32 cellular contexts compared by ENCODE assay signal in genomic region chr14:101483829-101484228, GRCh38.
DNase-seq lines count a peak whose midpoint lies in the region; ATAC-seq and TF ChIP-seq lines count a peak whose summit lies in the region.
"Had no signal": no experiment of that assay in that cellular context is flagged by ENCODE, and none has a peak within 500 bp of the region (broad histone marks: within the 10 kb centered on the region; RNA-seq: fewer than 3 reads in every experiment).

No MANE protein-coding gene starts in this region.

- WGBS in SK-N-SH (ENCODE audit: low lambda C conversion rate): 24% methylated on average over 4 of the region's 4 CpGs

- H3K9ac ChIP-seq in SK-N-SH: no peak overlapping the region
- H3K9ac ChIP-seq: BLaER1; BLaER1 treated with 17β-estradiol and CSF1 and Interleukin-3, amounts not matched to agents 10 nM and 100 nM had no signal

- no peak overlapping the region for H3K4me2 ChIP-seq in SK-N-SH
- H3K4me2 ChIP-seq: A549; BLaER1; BLaER1 treated with 17β-estradiol and CSF1 and Interleukin-3, amounts not matched to agents 10 nM and 100 nM had no signal

- no peak for TF ChIP-seq RAD21 in SK-N-SH (IDR thresholded peaks at IDR 0.05; ENCODE audit: low read length)

- DNase-seq in SK-N-SH: no peak
- no peak for DNase-seq in activated naive CD4-positive, alpha-beta T cell (lab: John Stamatoyannopoulos, UW)
- no peak for DNase-seq in DMS53 (lab: John Stamatoyannopoulos, UW)
- DNase-seq: 8988T; ACHN; AML-193; BE2C; C1 segment of cervical spinal cord; Caco-2; Calu3; CD4-positive, alpha-beta memory T cell; CD4-positive, alpha-beta T cell; CD4-positive, CD25-positive, alpha-beta regulatory T cell; CD8-positive, alpha-beta memory T cell; CD8-positive, alpha-beta T cell; COR-L47; DMS 273 treated with DMSO at 0.1 percent for 48 hours; DMS153; DMS79; DMS79 treated with DMSO at 0.1 percent for 48 hours; DND-41; EL had no signal

- H3K9me2 ChIP-seq in SK-N-SH: no peaks in the 10 kb centered on the region

- no peak overlapping the region for H3K27ac ChIP-seq in SK-N-SH (ENCODE audit: low read depth in 2 of 2, low read length in 1 of 2)
- H3K27ac ChIP-seq in HEK293 (ENCODE audit: extremely low read depth, low read depth, low read length): no peak overlapping the region
- H3K27ac ChIP-seq: 22Rv1; BLaER1; BLaER1 treated with 17β-estradiol and CSF1 and Interleukin-3, amounts not matched to agents 10 nM and 100 nM; C4-2B had no signal

- CTCF ChIA-PET in SK-N-SH (lab: Yijun Ruan, JAX): no interaction called here
- CTCF ChIA-PET in HEK293 (lab: Yijun Ruan, JAX): interaction anchor here (0.8 kb wide), 1 partner anchor 811 kb away, joined by 5 read pairs; no protein-coding TSS in a partner anchor

- H3K27me3 ChIP-seq in SK-N-SH (ENCODE audit: insufficient read depth): no peaks in the 10 kb centered on the region
- H3K27me3 ChIP-seq: BLaER1; BLaER1 treated with 17β-estradiol and CSF1 and Interleukin-3, amounts not matched to agents 10 nM and 100 nM had no signal

- H3K9me3 ChIP-seq in SK-N-SH (peaks cover 13% of the 10 kb centered on the region), HEK293 (ENCODE audit: control insufficient read depth, insufficient read depth, low read depth, low read length) (no peaks in the 10 kb centered on the region; the same call in 1 of the 2 replicates)
- H3K9me3 ChIP-seq: BE2C had no signal

- H3F3A ChIP-seq in SK-N-SH (replicated peaks; ENCODE audit: insufficient read depth): no peaks in the 10 kb centered on the region

- no peaks in the 10 kb centered on the region for H3K4me1 Mint-ChIP-seq in activated naive CD4-positive, alpha-beta T cell treated with anti-CD3 and anti-CD28 coated beads, Interleukin-2, amount 50 U/mL, for 24 hours
- H3K4me1 Mint-ChIP-seq: B cell; CD14-positive monocyte; CD4-positive, alpha-beta memory T cell; CD4-positive, CD25-positive, alpha-beta regulatory T cell; CD8-positive, alpha-beta memory T cell had no signal

- H3K36me3 ChIP-seq in SK-N-SH (replicated peaks in 1 of 2; ENCODE audit: control insufficient read depth in 1 of 2, insufficient read depth in 2 of 2, low read length in 1 of 2): no peaks in the 10 kb centered on the region
- no peaks in the 10 kb centered on the region for H3K36me3 ChIP-seq in HEK293 (ENCODE audit: control insufficient read depth in 2 of 2, insufficient read depth in 1 of 2, low read length in 2 of 2)
- H3K36me3 ChIP-seq: BE2C; BLaER1; BLaER1 treated with 17β-estradiol and CSF1 and Interleukin-3, amounts not matched to agents 10 nM and 100 nM had no signal

- no peaks in the 10 kb centered on the region for H3K79me2 ChIP-seq in SK-N-SH (ENCODE audit: insufficient read depth)

- peaks cover 20% of the 10 kb centered on the region for H3K9me3 Mint-ChIP-seq in activated naive CD4-positive, alpha-beta T cell treated with anti-CD3 and anti-CD28 coated beads, Interleukin-2, amount 50 U/mL, for 24 hours

- H2AFZ ChIP-seq in SK-N-SH (ENCODE audit: low read depth): no peak overlapping the region

- no peak for TF ChIP-seq EP300 in SK-N-SH (IDR thresholded peaks at IDR 0.05; ENCODE audit: borderline replicate concordance in 1 of 2, low read depth in 1 of 2, low read length in 1 of 2)

- H3K4me3 ChIP-seq in SK-N-SH (ENCODE audit: low read depth in 2 of 2, low read length in 1 of 2): no peak overlapping the region
- H3K4me3 ChIP-seq in HEK293 (ENCODE audit: low read depth, low read length): no peak overlapping the region
- H3K4me3 ChIP-seq: A549; BLaER1; BLaER1 treated with 17β-estradiol and CSF1 and Interleukin-3, amounts not matched to agents 10 nM and 100 nM had no signal

- ATAC-seq in SK-N-SH treated with all-trans-retinoic acid at 6 μM for 48 hours: no peak
- ATAC-seq: A549; CD8-positive, alpha-beta T cell had no signal

- H3K4me1 ChIP-seq in SK-N-SH (ENCODE audit: control insufficient read depth in 1 of 2, insufficient read depth in 2 of 2, low read depth in 1 of 2, low read length in 1 of 2) (peaks cover 0 to 3% of the 10 kb centered on the region in 2 experiments; a peak in 1 of 4 replicates), HEK293 (ENCODE audit: control insufficient read depth, insufficient read depth, low read length) (no peaks in the 10 kb centered on the region)
- H3K4me1 ChIP-seq: BE2C; BLaER1; BLaER1 treated with 17β-estradiol and CSF1 and Interleukin-3, amounts not matched to agents 10 nM and 100 nM had no signal

- H3K4me3 Mint-ChIP-seq in activated naive CD4-positive, alpha-beta T cell treated with anti-CD3 and anti-CD28 coated beads, Interleukin-2, amount 50 U/mL, for 24 hours: no peak overlapping the region
- H3K4me3 Mint-ChIP-seq: B cell; CD14-positive monocyte; CD4-positive, alpha-beta memory T cell; CD4-positive, alpha-beta T cell; CD4-positive, CD25-positive, alpha-beta regulatory T cell; CD8-positive, alpha-beta memory T cell; CD8-positive, alpha-beta T cell had no signal

- POLR2A ChIA-PET in SK-N-SH (lab: Yijun Ruan, JAX): no interaction called here
- POLR2A ChIA-PET in HEK293 (lab: Yijun Ruan, JAX): no interaction called here

- H4K20me1 ChIP-seq in SK-N-SH (ENCODE audit: insufficient read depth): no peaks in the 10 kb centered on the region
- H4K20me1 ChIP-seq: BLaER1; BLaER1 treated with 17β-estradiol and CSF1 and Interleukin-3, amounts not matched to agents 10 nM and 100 nM had no signal

- peaks cover 21% of the 10 kb centered on the region for H3K27me3 Mint-ChIP-seq in activated naive CD4-positive, alpha-beta T cell treated with anti-CD3 and anti-CD28 coated beads, Interleukin-2, amount 50 U/mL, for 24 hours

- no peaks in the 10 kb centered on the region for H3K36me3 Mint-ChIP-seq in activated naive CD4-positive, alpha-beta T cell treated with anti-CD3 and anti-CD28 coated beads, Interleukin-2, amount 50 U/mL, for 24 hours
- H3K36me3 Mint-ChIP-seq: CD14-positive monocyte; CD4-positive, alpha-beta memory T cell; CD4-positive, CD25-positive, alpha-beta regulatory T cell; CD8-positive, alpha-beta memory T cell; CD8-positive, alpha-beta T cell had no signal

- TF ChIP-seq CTCF in SK-N-SH (IDR thresholded peaks at IDR 0.05): no peak
- no peak for TF ChIP-seq CTCF in HEK293 (tag by site-specific recombination; IDR thresholded peaks at IDR 0.05)

- H3K27ac Mint-ChIP-seq in activated naive CD4-positive, alpha-beta T cell treated with anti-CD3 and anti-CD28 coated beads, Interleukin-2, amount 50 U/mL, for 24 hours: peak overlapping the region; percentile 20
- H3K27ac Mint-ChIP-seq: CD14-positive monocyte; CD4-positive, alpha-beta memory T cell; CD4-positive, alpha-beta T cell; CD8-positive, alpha-beta memory T cell; CD8-positive, alpha-beta T cell had no signal

TF ChIP-seq in SK-N-SH treated with all-trans-retinoic acid at 6 μM for 48 hours, 23 proteins besides CTCF, POLR2A, EP300 and RAD21:
- TF ChIP-seq ZNF8 (CRISPR knock-in tag; IDR thresholded peaks at IDR 0.05) (peak; percentile 71), ZNF70 (CRISPR knock-in tag; IDR thresholded peaks at IDR 0.05) (no peak)
TF ChIP-seq in SK-N-SH treated with all-trans-retinoic acid at 6 μM for 48 hours: peak in this region for 1.

TF ChIP-seq in SK-N-SH, 30 proteins besides CTCF, POLR2A, EP300 and RAD21 (continues in another document):
- TF ChIP-seq NFIC (IDR thresholded peaks at IDR 0.05; ENCODE audit: borderline replicate concordance) (no peak), USF1 (IDR thresholded peaks at IDR 0.05; ENCODE audit: borderline replicate concordance, low read depth) (no peak)
- TF ChIP-seq, protein P1, sequence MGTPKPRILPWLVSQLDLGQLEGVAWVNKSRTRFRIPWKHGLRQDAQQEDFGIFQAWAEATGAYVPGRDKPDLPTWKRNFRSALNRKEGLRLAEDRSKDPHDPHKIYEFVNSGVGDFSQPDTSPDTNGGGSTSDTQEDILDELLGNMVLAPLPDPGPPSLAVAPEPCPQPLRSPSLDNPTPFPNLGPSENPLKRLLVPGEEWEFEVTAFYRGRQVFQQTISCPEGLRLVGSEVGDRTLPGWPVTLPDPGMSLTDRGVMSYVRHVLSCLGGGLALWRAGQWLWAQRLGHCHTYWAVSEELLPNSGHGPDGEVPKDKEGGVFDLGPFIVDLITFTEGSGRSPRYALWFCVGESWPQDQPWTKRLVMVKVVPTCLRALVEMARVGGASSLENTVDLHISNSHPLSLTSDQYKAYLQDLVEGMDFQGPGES (IDR thresholded peaks at IDR 0.05; ENCODE audit: low read depth, low read length): no peak

TF ChIP-seq in HEK293, 187 proteins besides CTCF, POLR2A, EP300 and RAD21:
- peak; percentile 52; the same call in 1 of the 2 replicates for TF ChIP-seq ZNF146 (tag by site-specific recombination; IDR thresholded peaks at IDR 0.05)
- no peak for TF ChIP-seq ZNF624 (tag by site-specific recombination; IDR thresholded peaks at IDR 0.05)
